ENCODE assay signal across 26 cellular contexts in the genomic region with DNA sequence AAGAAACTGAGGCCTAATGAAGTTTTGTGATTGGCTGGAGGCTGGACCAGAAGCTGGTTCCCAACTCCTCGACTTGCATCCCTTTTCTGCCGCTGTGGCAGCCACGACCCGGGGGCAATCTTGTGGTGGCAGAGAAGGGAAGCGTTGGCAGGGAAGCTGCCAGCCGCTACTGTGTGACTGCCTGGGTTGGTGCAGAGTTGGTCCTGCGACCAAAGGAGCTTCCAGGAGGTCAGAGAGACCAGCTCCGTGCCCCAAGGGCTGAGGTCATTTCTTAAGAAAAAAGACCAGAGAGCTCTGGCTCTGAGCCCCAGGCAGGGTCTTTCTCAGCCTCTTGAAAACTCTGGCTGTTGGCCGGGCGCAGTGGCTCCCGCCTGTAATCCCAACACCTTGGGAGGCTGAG. TPM values are rescaled to one million over a fixed set of nuclear protein-coding genes. Genes with fewer than 3 reads are reported as not detected.
DNase-seq lines count a peak whose midpoint lies in the region; ATAC-seq, FAIRE-seq and TF ChIP-seq lines count a peak whose summit lies in the region.
"Had no signal": no experiment of that assay in that cellular context is flagged by ENCODE, and none has a peak within 500 bp of the region (broad histone marks: within the 10 kb centered on the region; RNA-seq: fewer than 3 reads in every experiment).

No MANE protein-coding gene starts in this region.

- no peak overlapping the region for H2AFZ ChIP-seq in K562 (ENCODE audit: low read depth, low read length)
- H2AFZ ChIP-seq: GM23248 had no signal

- CTCF ChIA-PET in K562 (lab: Yijun Ruan, JAX; ENCODE audit: low intra/inter-chr PET ratio): interaction anchor here (0.5 kb wide), 1 partner anchor 343 kb away, joined by 4 read pairs; no protein-coding TSS in a partner anchor

- H3K4me3 ChIP-seq in K562 (no peak overlapping the region), aorta (ENCODE audit: low read length in 2 of 2) (no peak overlapping the region)
- H3K4me3 ChIP-seq: A549, GM23248 had no signal

- H3K36me3 ChIP-seq in K562 (ENCODE audit: control insufficient read depth, insufficient read depth, low read length) (no peaks in the 10 kb centered on the region), aorta (ENCODE audit: control insufficient read depth in 1 of 2, insufficient read depth in 2 of 2, low read length in 1 of 2) (no peaks in the 10 kb centered on the region)

- TF ChIP-seq POLR2A in K562 (conservative IDR thresholded peaks at IDR 0.05): no peak

- intact Hi-C loops in left cardiac atrium (cut with DNase I): loop anchor here in 1 of 2 donors (10.0 kb wide), 2 partner anchors 119 to 319 kb away; a partner anchor contains a TSS
- intact Hi-C loops in Right ventricle myocardium superior (cut with DNase I): loop anchor here (10.0 kb wide), 1 partner anchor 119 kb away; a partner anchor contains a TSS
- intact Hi-C loops in K562 (cut with micrococcal nuclease): no loop called here
- intact Hi-C loops in posterior vena cava (cut with DNase I): no loop called here
- intact Hi-C loops in aorta (cut with DNase I): no loop called here

- no peak overlapping the region; a peak in 1 of 4 replicates for H3K9ac ChIP-seq in K562 (ENCODE audit: insufficient read depth in 1 of 2, low read depth in 2 of 2, low read length in 2 of 2)
- H3K9ac ChIP-seq: GM23248 had no signal

- H3K4me1 ChIP-seq in K562 (replicated peaks in 1 of 2; ENCODE audit: control insufficient read depth in 2 of 2, insufficient read depth in 2 of 2, low read length in 2 of 2) (peaks cover 28 to 37% of the 10 kb centered on the region in 2 experiments), aorta (ENCODE audit: control insufficient read depth in 1 of 2, insufficient read depth in 2 of 2, low read length in 2 of 2) (no peaks in the 10 kb centered on the region)
- H3K4me1 ChIP-seq: A549 had no signal

- no peak for TF ChIP-seq CTCF in K562 (IDR thresholded peaks at IDR 0.05 in 2 of 3, conservative IDR thresholded peaks at IDR 0.05 in 1 of 3; ENCODE audit: insufficient read depth in 2 of 3, low read depth in 1 of 3, low read length in 3 of 3)

- no peaks in the 10 kb centered on the region for H3K79me2 ChIP-seq in K562 (ENCODE audit: control insufficient read depth, insufficient read depth, low read length)

- no peaks in the 10 kb centered on the region for H4K20me1 ChIP-seq in K562 (replicated peaks; ENCODE audit: control insufficient read depth, insufficient read depth, low read length)

- BruUV-seq in K562 (replicated peaks; lab: Mats Ljungman, UMichigan): no TSS peak

- no peak overlapping the region for H3K4me2 ChIP-seq in K562 (ENCODE audit: insufficient read depth, low read length)
- H3K4me2 ChIP-seq: A549 had no signal

- H3K9me1 ChIP-seq in K562 (ENCODE audit: control insufficient read depth, insufficient read depth, low read length): no peaks in the 10 kb centered on the region

- 59% methylated on average over 7 of the region's 11 CpGs for WGBS in K562 (ENCODE audit: insufficient coverage, low coverage, missing lambda C conversion rate)
- WGBS in aorta, 2 donors: 86 to 90% methylated on average over 11 of the region's 11 CpGs

- ATAC-seq in left cardiac atrium (no peak), Right ventricle myocardium superior (ENCODE audit: poor library complexity) (no peak), K562 (no peak), aorta (ENCODE audit: low FRiP score) (no peak), HG03025 (IDR thresholded peaks at IDR 0.05; ENCODE audit: low FRiP score, unreplicated experiment) (no peak)
- ATAC-seq: A549 had no signal

- TF ChIP-seq EP300 in K562 (IDR thresholded peaks at IDR 0.05; ENCODE audit: low read length): no peak

- DNase-seq in left cardiac atrium (peak; percentile 10), Right ventricle myocardium superior (no peak), K562 (ENCODE audit: extremely low read depth in 1 of 4, low spot score in 3 of 4) (no peak), posterior vena cava (ENCODE audit: low spot score) (peak; percentile 35), aorta (peak; percentile 19 to 68), NCI-H1105 (lab: John Stamatoyannopoulos, UW) (no peak)
- DNase-seq: AML-193; Caco-2; CD4-positive, alpha-beta T cell; DMS153; DMS79; GDM1; GM23248; HCEC 1CT had no signal

- no peak for TF ChIP-seq RAD21 in K562 (CRISPR knock-in tag; conservative IDR thresholded peaks at IDR 0.05 in 1 of 2, IDR thresholded peaks at IDR 0.05 in 1 of 2)

- H3K9me3 ChIP-seq in K562 (replicated peaks; ENCODE audit: control insufficient read depth, insufficient read depth, low read depth, low read length): no peaks in the 10 kb centered on the region
- no peaks in the 10 kb centered on the region for H3K9me3 ChIP-seq in aorta (ENCODE audit: control insufficient read depth, low read length)
- H3K9me3 ChIP-seq: A549, Caco-2 had no signal

- FAIRE-seq in K562 (lab: Jason Lieb, UNC): no peak
- FAIRE-seq: A549, D721Med, GM12892, GM18507 had no signal

- POLR2A ChIA-PET in K562 (lab: Yijun Ruan, JAX): no interaction called here

- in situ Hi-C loops in K562 (cut with MboI): no loop called here

- no peak overlapping the region for H3K27ac ChIP-seq in K562 (ENCODE audit: extremely low read depth, low read depth, low read length)
- H3K27ac ChIP-seq in aorta (ENCODE audit: low read depth in 1 of 2, low read length in 2 of 2): no peak overlapping the region
- H3K27ac ChIP-seq: 22Rv1, A549, C4-2B, GM23248, HL-60 had no signal

- H3K27me3 ChIP-seq in K562 (ENCODE audit: control insufficient read depth in 2 of 2, insufficient read depth in 2 of 2, low read length in 2 of 2): no peaks in the 10 kb centered on the region
- H3K27me3 ChIP-seq in aorta (ENCODE audit: control insufficient read depth in 1 of 2, insufficient read depth in 2 of 2, low read length in 1 of 2): no peaks in the 10 kb centered on the region

TF ChIP-seq in K562, 482 proteins besides CTCF, POLR2A, EP300 and RAD21:
- TF ChIP-seq, protein P1, sequence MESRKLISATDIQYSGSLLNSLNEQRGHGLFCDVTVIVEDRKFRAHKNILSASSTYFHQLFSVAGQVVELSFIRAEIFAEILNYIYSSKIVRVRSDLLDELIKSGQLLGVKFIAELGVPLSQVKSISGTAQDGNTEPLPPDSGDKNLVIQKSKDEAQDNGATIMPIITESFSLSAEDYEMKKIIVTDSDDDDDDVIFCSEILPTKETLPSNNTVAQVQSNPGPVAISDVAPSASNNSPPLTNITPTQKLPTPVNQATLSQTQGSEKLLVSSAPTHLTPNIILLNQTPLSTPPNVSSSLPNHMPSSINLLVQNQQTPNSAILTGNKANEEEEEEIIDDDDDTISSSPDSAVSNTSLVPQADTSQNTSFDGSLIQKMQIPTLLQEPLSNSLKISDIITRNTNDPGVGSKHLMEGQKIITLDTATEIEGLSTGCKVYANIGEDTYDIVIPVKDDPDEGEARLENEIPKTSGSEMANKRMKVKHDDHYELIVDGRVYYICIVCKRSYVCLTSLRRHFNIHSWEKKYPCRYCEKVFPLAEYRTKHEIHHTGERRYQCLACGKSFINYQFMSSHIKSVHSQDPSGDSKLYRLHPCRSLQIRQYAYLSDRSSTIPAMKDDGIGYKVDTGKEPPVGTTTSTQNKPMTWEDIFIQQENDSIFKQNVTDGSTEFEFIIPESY (CRISPR knock-in tag; IDR thresholded peaks at IDR 0.05): peak; percentile 37; the same call in 1 of the 2 replicates
- TF ChIP-seq BDP1 (IDR thresholded peaks at IDR 0.05; ENCODE audit: insufficient read depth, insufficient read length) (no peak), ZNF75A (CRISPR knock-in tag; IDR thresholded peaks at IDR 0.05) (no peak), U2AF1 (optimal IDR thresholded peaks at IDR 0.05; ENCODE audit: low read depth, low read length) (no peak), HNRNPK (IDR thresholded peaks at IDR 0.05; ENCODE audit: low read depth, low read length, poor library complexity, severe bottlenecking) (no peak)
- TF ChIP-seq, protein P2, sequence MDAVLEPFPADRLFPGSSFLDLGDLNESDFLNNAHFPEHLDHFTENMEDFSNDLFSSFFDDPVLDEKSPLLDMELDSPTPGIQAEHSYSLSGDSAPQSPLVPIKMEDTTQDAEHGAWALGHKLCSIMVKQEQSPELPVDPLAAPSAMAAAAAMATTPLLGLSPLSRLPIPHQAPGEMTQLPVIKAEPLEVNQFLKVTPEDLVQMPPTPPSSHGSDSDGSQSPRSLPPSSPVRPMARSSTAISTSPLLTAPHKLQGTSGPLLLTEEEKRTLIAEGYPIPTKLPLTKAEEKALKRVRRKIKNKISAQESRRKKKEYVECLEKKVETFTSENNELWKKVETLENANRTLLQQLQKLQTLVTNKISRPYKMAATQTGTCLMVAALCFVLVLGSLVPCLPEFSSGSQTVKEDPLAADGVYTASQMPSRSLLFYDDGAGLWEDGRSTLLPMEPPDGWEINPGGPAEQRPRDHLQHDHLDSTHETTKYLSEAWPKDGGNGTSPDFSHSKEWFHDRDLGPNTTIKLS (IDR thresholded peaks at IDR 0.05; ENCODE audit: borderline replicate concordance, low read depth): no peak

RNA-seq across cellular contexts. Expression of a gene that starts 47.2 kb away (rescaled TPM):
- total RNA-seq in left cardiac atrium (1 to 10 TPM; 1.5 to 4.6 TPM), Right ventricle myocardium superior (2.2 TPM), K562 (2014; rRNA removed) (4.9 and 5.3 TPM in 2 replicates), K562 (2014; rRNA removed; fragmentation: Illumina TruSeq; extraction: Trizol) (4.3 and 5.4 TPM in 2 replicates), K562 (2015; rRNA removed; fragmentation: Illumina TruSeq; extraction: Trizol) (6.4 and 7.9 TPM in 2 replicates), K562 (2021) (8.6 and 9.0 TPM in 2 replicates), posterior vena cava (1 to 10 TPM; 4.6 to 5.2 TPM), aorta (1 to 10 TPM; 3.2 to 6.1 TPM)
- 4.3 and 18.7 TPM in 2 replicates for total RNA-seq in K562 (2011; cell fraction: chromatin; rRNA removed; ENCODE audit: low replicate concordance)
- total RNA-seq in K562 (2011; cell fraction: nucleolus; rRNA removed): 12.1 and 22.3 TPM in 2 replicates
- total RNA-seq in K562 (2011; cell fraction: nucleoplasm; rRNA removed): 11.3 and 24.4 TPM in 2 replicates
- polyA plus RNA-seq in K562 (2011; rRNA removed) (0.84 and 4.3 TPM in 2 replicates), K562 (2014; fragmentation: Illumina TruSeq; extraction: Trizol) (6.4 and 10.7 TPM in 2 replicates), K562 (2014; fragmentation: Nextera tagmentation; extraction: Ambion mirVana) (1 to 10 TPM; 6.3 to 7.4 TPM), K562 (2014; rRNA removed) (3.2 and 3.8 TPM in 2 replicates), aorta (1 to 10 TPM; 1.3 to 6.1 TPM)
- polyA plus RNA-seq in K562 (2011; cell fraction: cytosol; rRNA removed): 0.52 and 10.6 TPM in 2 replicates
- polyA plus RNA-seq in K562 (2011; cell fraction: nucleus; rRNA removed): 1.3 and 11.4 TPM in 2 replicates
- polyA plus RNA-seq in K562 (2012): 21.1 and 32.3 TPM in 2 replicates
- polyA minus RNA-seq in K562 (2011; rRNA and poly(A)+ RNA removed): 0.45 and 13.7 TPM in 2 replicates
- polyA minus RNA-seq in K562 (2011; cell fraction: cytosol; rRNA and poly(A)+ RNA removed): 12.9 TPM in 1 of 2 replicates, not detected in the other
- polyA minus RNA-seq in K562 (2011; cell fraction: nucleus; rRNA and poly(A)+ RNA removed): 0.44 and 3.0 TPM in 2 replicates
- total RNA-seq: Daoy, GM23248, H4, HT1080 had no signal
- polyA plus RNA-seq: A549, BJ, GM23248 had no signal

Comparison
In these comparisons a context has a peak if more than half of its experiments do, and no peak if none do; other contexts are left out.
1. DNase-seq: peak in left cardiac atrium (single experiment), posterior vena cava (single experiment) and aorta (2 of 2); none in Right ventricle myocardium superior (single experiment), K562 (0 of 4) and NCI-H1105 (single experiment).